ENCODE assay signal across 12 cellular contexts in genomic region chr4:6777636-6778281, GRCh38.
DNase-seq lines count a peak whose midpoint lies in the region; ATAC-seq and TF ChIP-seq lines count a peak whose summit lies in the region.
"Had no signal": no experiment of that assay in that cellular context is flagged by ENCODE, and none has a peak within 500 bp of the region (broad histone marks: within the 10 kb centered on the region; RNA-seq: fewer than 3 reads in every experiment).

No MANE protein-coding gene starts in this region.

- TF ChIP-seq CTCF in GM12872 (IDR thresholded peaks at IDR 0.05; ENCODE audit: insufficient read depth, low read depth, low read length), result peak; percentile 37; the same call in 2 of the 3 replicates

- DNase-seq in CD1c-positive myeloid dendritic cell (ENCODE audit: extremely low spot score) (peak; percentile 49), RPMI8226 (peak; percentile 27), islet precursor cell (peak; percentile 45), RKO (ENCODE audit: low spot score) (no peak), AG08395 (ENCODE audit: low spot score) (no peak)
- DNase-seq: DMS 273 treated with DMSO at 0.1 percent for 48 hours, esophagus squamous epithelium, NCI-H2227 treated with DMSO at 0.1 percent for 48 hours, nephron progenitor cell had no signal

- ATAC-seq in HG03442 (IDR thresholded peaks at IDR 0.05; ENCODE audit: unreplicated experiment) (no peak), HG03097 (IDR thresholded peaks at IDR 0.05; ENCODE audit: low FRiP score, unreplicated experiment) (no peak)

Comparison
In these comparisons a context has a peak if more than half of its experiments do, and no peak if none do; other contexts are left out.
1. DNase-seq: peak in CD1c-positive myeloid dendritic cell (single experiment), RPMI8226 (single experiment) and islet precursor cell (single experiment); none in RKO (single experiment) and AG08395 (single experiment).